ENCODE assay signal across 8 cellular contexts in the genomic region with DNA sequence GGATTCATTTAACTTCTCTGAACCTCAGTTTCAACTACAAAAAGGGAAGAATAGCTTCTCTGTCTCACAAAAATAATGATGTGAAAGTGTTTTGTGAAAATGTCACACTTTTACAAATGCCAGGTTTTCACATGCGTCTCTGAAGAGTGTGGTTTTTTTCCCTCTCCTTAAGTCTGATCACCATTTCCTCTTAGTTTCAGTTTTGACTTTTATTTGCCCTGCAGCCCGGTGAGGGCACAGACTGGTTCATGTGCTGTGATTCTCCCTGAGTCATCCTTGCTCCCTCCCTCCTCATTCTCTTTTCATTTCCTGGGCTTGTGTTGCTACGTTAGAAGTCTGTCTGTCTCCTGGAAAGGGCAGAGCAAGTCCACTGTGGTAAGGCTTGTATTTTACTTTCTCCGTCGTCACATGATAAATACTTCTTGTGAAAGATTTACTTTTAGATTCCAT.
DNase-seq lines count a peak whose midpoint lies in the region; ATAC-seq and TF ChIP-seq lines count a peak whose summit lies in the region.

No MANE protein-coding gene starts in this region.

- DNase-seq in AG20443 (ENCODE audit: low spot score) (peak; percentile 91), GM19240 (ENCODE audit: insufficient read length, low spot score) (peak; percentile 19), SKM-1 (lab: John Stamatoyannopoulos, UW; ENCODE audit: unreplicated experiment) (peak; percentile 42), breast epithelium (ENCODE audit: low spot score in 2 of 2) (peak in 1 of 2 donors; percentile 61), islet precursor cell (peak; percentile 84), NCI-H2081 treated with DMSO at 0.1 percent for 48 hours (lab: John Stamatoyannopoulos, UW) (no peak)
- DNase-seq in stimulated activated CD4-positive, alpha-beta T cell treated with anti-CD3 and anti-CD28 coated beads, Interleukin-15, amount 100 ng/mL, for 24 hours, result peak; percentile 64

- H3K27me3 ChIP-seq in breast epithelium, result no peaks in the 10 kb centered on the region

- ATAC-seq in HG03469 (IDR thresholded peaks at IDR 0.05; ENCODE audit: unreplicated experiment), result peak; percentile 79

- TF ChIP-seq CTCF in breast epithelium (IDR thresholded peaks at IDR 0.05), result no peak

- H3K4me3 ChIP-seq in breast epithelium, result peak overlapping the region; percentile 34 to 43 (median 35)

- intact Hi-C loops in breast epithelium (cut with DNase I; ENCODE audit: low total_unique reads), result no loop called here

- H3K4me1 ChIP-seq in breast epithelium, result no peaks in the 10 kb centered on the region

- H3K36me3 ChIP-seq in breast epithelium, result no peaks in the 10 kb centered on the region

- peak overlapping the region; percentile 71 to 75 for H3K27ac ChIP-seq in breast epithelium

- TF ChIP-seq POLR2A in breast epithelium (IDR thresholded peaks at IDR 0.05), result no peak

- no peaks in the 10 kb centered on the region for H3K9me3 ChIP-seq in breast epithelium
